Comparison of ENCODE assay signal across 8 cellular contexts in genomic region chr13:30572859-30573275, GRCh38. TPM values are rescaled to one million over a fixed set of nuclear protein-coding genes. Genes with fewer than 3 reads are reported as not detected.
DNase-seq lines count a peak whose midpoint lies in the region; ATAC-seq and TF ChIP-seq lines count a peak whose summit lies in the region.

No MANE protein-coding gene starts in this region.

- H3K27ac ChIP-seq in IMR-90 (ENCODE audit: insufficient read depth, low read length) = peak overlapping the region; percentile 51; the same call in 1 of the 2 replicates
- peak overlapping the region; percentile 29 to 68 (median 60) for H3K27ac ChIP-seq in gastroesophageal sphincter
- peak overlapping the region; percentile 17 for H3K27ac ChIP-seq in rectal smooth muscle tissue (ENCODE audit: low read depth, low read length)

- no peaks in the 10 kb centered on the region for H3K36me3 Mint-ChIP-seq in activated CD4-positive, alpha-beta T cell treated with anti-CD3 and anti-CD28 coated beads, Interleukin-2, amount 10 ng/mL, durations not matched to agents 7 days and 5 days (ENCODE audit: low read depth)
- no peaks in the 10 kb centered on the region for H3K36me3 Mint-ChIP-seq in progenitor cell of endocrine pancreas (ENCODE audit: insufficient read depth)

- H4K5ac ChIP-seq in IMR-90 (ENCODE audit: low read depth, low read length) = peak overlapping the region; percentile 89; the same call in 1 of the 2 replicates

- BruUV-seq in IMR-90 (replicated peaks; lab: Mats Ljungman, UMichigan) = no TSS peak

- peak overlapping the region; percentile 88 for H3K9ac ChIP-seq in IMR-90 (ENCODE audit: low read depth, low read length)
- peak overlapping the region; percentile 8 for H3K9ac ChIP-seq in rectal smooth muscle tissue (ENCODE audit: low read length)

- peak overlapping the region; percentile 37; the same call in 1 of the 2 replicates for H4K91ac ChIP-seq in IMR-90 (ENCODE audit: insufficient read depth, low read depth, low read length)

- H3K9me3 ChIP-seq in IMR-90 (ENCODE audit: control insufficient read depth, insufficient read depth, low read length) (no peaks in the 10 kb centered on the region), gastroesophageal sphincter (no peaks in the 10 kb centered on the region)

- peak overlapping the region; percentile 87 for H2BK120ac ChIP-seq in IMR-90 (ENCODE audit: low read depth, low read length)

- POLR2A ChIA-PET in IMR-90 (lab: Charles Lee; ENCODE audit: unreplicated experiment) = interaction anchor here (0.6 kb wide), 1 partner anchor 66 kb away, joined by 4 read pairs; no protein-coding TSS in a partner anchor
- POLR2A ChIA-PET in activated CD4-positive, alpha-beta T cell treated with anti-CD3 and anti-CD28 coated beads, Interleukin-2, amount 10 ng/mL, durations not matched to agents 7 days and 5 days (lab: Charles Lee) = no interaction called here

- H2BK20ac ChIP-seq in IMR-90 (ENCODE audit: low read depth, low read length) = peak overlapping the region; percentile 88

- TF ChIP-seq EP300 in gastroesophageal sphincter (IDR thresholded peaks at IDR 0.05) = no peak

- H2BK5ac ChIP-seq in IMR-90 (ENCODE audit: low read depth, low read length, poor library complexity, severe bottlenecking) = peak overlapping the region; percentile 93

- peak overlapping the region; percentile 69; the same call in 1 of the 2 replicates for H3K18ac ChIP-seq in IMR-90 (ENCODE audit: low read depth, low read length)

- peak overlapping the region; percentile 66 for H3K4me3 Mint-ChIP-seq in activated CD4-positive, alpha-beta T cell treated with anti-CD3 and anti-CD28 coated beads, Interleukin-2, amount 10 ng/mL, durations not matched to agents 7 days and 5 days
- no peak overlapping the region for H3K4me3 Mint-ChIP-seq in progenitor cell of endocrine pancreas (ENCODE audit: low read depth)

- H3K4ac ChIP-seq in IMR-90 (ENCODE audit: low read depth, low read length) = peak overlapping the region; percentile 38; the same call in 1 of the 2 replicates

- no peak overlapping the region for H2AFZ ChIP-seq in IMR-90 (replicated peaks; ENCODE audit: low read length, poor library complexity)

- no peak for TF ChIP-seq POLR2A in IMR-90 (IDR thresholded peaks at IDR 0.05; ENCODE audit: low read depth, low read length)
- TF ChIP-seq POLR2A in gastroesophageal sphincter (IDR thresholded peaks at IDR 0.05) = no peak

- CTCF ChIA-PET in IMR-90 (lab: Yijun Ruan, JAX) = interaction anchor here (0.7 kb wide), 2 partner anchors 134 to 440 kb away, joined by 5 to 7 read pairs; no protein-coding TSS in a partner anchor
- CTCF ChIA-PET in activated CD4-positive, alpha-beta T cell treated with anti-CD3 and anti-CD28 coated beads, Interleukin-2, amount 10 ng/mL, durations not matched to agents 7 days and 5 days (lab: Charles Lee) = interaction anchor here (0.6 to 1.0 kb wide), 3 partner anchors 229 to 618 kb away, joined by 3 to 5 read pairs (median 4); no protein-coding TSS in a partner anchor

- no peaks in the 10 kb centered on the region for H3K9me3 Mint-ChIP-seq in activated CD4-positive, alpha-beta T cell treated with anti-CD3 and anti-CD28 coated beads, Interleukin-2, amount 10 ng/mL, durations not matched to agents 7 days and 5 days
- H3K9me3 Mint-ChIP-seq in progenitor cell of endocrine pancreas (ENCODE audit: low read depth) = no peaks in the 10 kb centered on the region

- peak overlapping the region; percentile 42; the same call in 1 of the 3 replicates for H2BK15ac ChIP-seq in IMR-90 (ENCODE audit: low read depth, low read length)

- H2AK5ac ChIP-seq in IMR-90 (ENCODE audit: low read depth, low read length) = no peak overlapping the region

- H4K8ac ChIP-seq in IMR-90 (ENCODE audit: low read depth in 2 of 2, low read length in 2 of 2) = peak overlapping the region; percentile 25 to 81; a peak in 3 of 4 replicates

- peaks cover 5% of the 10 kb centered on the region; the same call in 1 of the 2 replicates for H4K20me1 ChIP-seq in IMR-90 (ENCODE audit: insufficient read depth, low read length)

- peak overlapping the region; percentile 93 for H3K27ac Mint-ChIP-seq in activated CD4-positive, alpha-beta T cell treated with anti-CD3 and anti-CD28 coated beads, Interleukin-2, amount 10 ng/mL, durations not matched to agents 7 days and 5 days
- H3K27ac Mint-ChIP-seq in progenitor cell of endocrine pancreas = no peak overlapping the region

- peak; percentile 49 for TF ChIP-seq CTCF in IMR-90 (conservative IDR thresholded peaks at IDR 0.05; ENCODE audit: low read depth, low read length)
- peak in 1 of 4 experiments; percentile 43 for TF ChIP-seq CTCF in gastroesophageal sphincter (IDR thresholded peaks at IDR 0.05)
- no peak for TF ChIP-seq CTCF in progenitor cell of endocrine pancreas (IDR thresholded peaks at IDR 0.05; ENCODE audit: unreplicated experiment)

- no CpG with 5 or more reads among the region's 1 CpG for WGBS in IMR-90 (ENCODE audit: extremely low coverage in 2 of 2, insufficient read length in 1 of 2), 2 experiments
- 0% methylated on average over 1 of the region's 1 CpG for WGBS in gastroesophageal sphincter (ENCODE audit: low coverage in 1 of 2), 2 donors

- peak; percentile 34 for DNase-seq in Caki2 (ENCODE audit: low read depth)
- DNase-seq in IMR-90 = peak; percentile 57
- peak; percentile 39 for DNase-seq in activated CD4-positive, alpha-beta T cell treated with anti-CD3 and anti-CD28 coated beads, Interleukin-2, amount 10 ng/mL, durations not matched to agents 7 days and 5 days
- no peak for DNase-seq in COLO668 (lab: John Stamatoyannopoulos, UW; ENCODE audit: unreplicated experiment)
- no peak for DNase-seq in progenitor cell of endocrine pancreas (ENCODE audit: low spot score, unreplicated experiment)

- H3K4me2 ChIP-seq in IMR-90 (ENCODE audit: low read depth, low read length) = peak overlapping the region; percentile 99

- dilution Hi-C loops in IMR-90 (cut with HindIII; ENCODE audit: low sequenced_read_pairs, unreplicated experiment) = no loop called here

- H3K36me3 ChIP-seq in IMR-90 (ENCODE audit: control insufficient read depth, insufficient read depth, low read length) = no peaks in the 10 kb centered on the region
- no peaks in the 10 kb centered on the region for H3K36me3 ChIP-seq in gastroesophageal sphincter
- H3K36me3 ChIP-seq in rectal smooth muscle tissue (ENCODE audit: control insufficient read depth, insufficient read depth, low read length) = no peaks in the 10 kb centered on the region

- peaks cover 49% of the 10 kb centered on the region for H3K4me1 Mint-ChIP-seq in activated CD4-positive, alpha-beta T cell treated with anti-CD3 and anti-CD28 coated beads, Interleukin-2, amount 10 ng/mL, durations not matched to agents 7 days and 5 days
- H3K4me1 Mint-ChIP-seq in progenitor cell of endocrine pancreas (ENCODE audit: low read depth) = peaks cover 5% of the 10 kb centered on the region

- no peak overlapping the region for H2AK9ac ChIP-seq in IMR-90 (replicated peaks; ENCODE audit: low read depth, low read length, poor library complexity)

- peak overlapping the region; percentile 48; the same call in 1 of the 2 replicates for H3K4me3 ChIP-seq in IMR-90 (ENCODE audit: insufficient read depth, low read depth, low read length)
- peak overlapping the region; percentile 46 to 69 for H3K4me3 ChIP-seq in gastroesophageal sphincter
- H3K4me3 ChIP-seq in rectal smooth muscle tissue (ENCODE audit: low read length) = peak overlapping the region; percentile 54

- ATAC-seq in GM19043 (IDR thresholded peaks at IDR 0.05; ENCODE audit: low read depth, unreplicated experiment) (peak; percentile 60), IMR-90 (ENCODE audit: low read depth) (peak; percentile 58), gastroesophageal sphincter (peak; percentile 48)

- H3K9me1 ChIP-seq in IMR-90 (ENCODE audit: insufficient read depth, low read length) = peaks cover 2% of the 10 kb centered on the region; the same call in 1 of the 2 replicates

- peak; percentile 52 for TF ChIP-seq RAD21 in IMR-90 (IDR thresholded peaks at IDR 0.05; ENCODE audit: low read length)

- in situ Hi-C loops in Caki2 (cut with HindIII; ENCODE audit: low pct_unique_long_range_greater_than_20kb, low sequenced_read_pairs) (no loop called here), IMR-90 (cut with MboI; ENCODE audit: low sequenced_read_pairs) (no loop called here)

- H3K23ac ChIP-seq in IMR-90 (ENCODE audit: low read depth, low read length) = peak overlapping the region; percentile 83

- intact Hi-C loops in IMR-90 (cut with micrococcal nuclease) = loop anchor here (1.0 to 10.0 kb wide), 5 partner anchors 44 to 438 kb away; partner anchors contain the start of gene USPL1

- H3K56ac ChIP-seq in IMR-90 (ENCODE audit: extremely low read depth, insufficient read depth, low read length) = peak overlapping the region; percentile 94

- H3K4me1 ChIP-seq in IMR-90 (ENCODE audit: control insufficient read depth, insufficient read depth, low read length) (peaks cover 10% of the 10 kb centered on the region), gastroesophageal sphincter (peaks cover 0 to 35% (median 4%) of the 10 kb centered on the region in 3 donors), rectal smooth muscle tissue (ENCODE audit: control insufficient read depth, insufficient read depth, low read length) (peaks cover 2% of the 10 kb centered on the region)

- peaks cover 0 to 13% of the 10 kb centered on the region in 2 experiments; a peak in 2 of 4 replicates for H3K79me1 ChIP-seq in IMR-90 (ENCODE audit: low read depth in 1 of 2, low read length in 2 of 2)

- peak overlapping the region; percentile 76 for H3K14ac ChIP-seq in IMR-90 (replicated peaks; ENCODE audit: low read depth, low read length)

- H3K27me3 Mint-ChIP-seq in activated CD4-positive, alpha-beta T cell treated with anti-CD3 and anti-CD28 coated beads, Interleukin-2, amount 10 ng/mL, durations not matched to agents 7 days and 5 days = peaks cover 4% of the 10 kb centered on the region
- no peaks in the 10 kb centered on the region for H3K27me3 Mint-ChIP-seq in progenitor cell of endocrine pancreas

- H3K27me3 ChIP-seq in IMR-90 (ENCODE audit: control insufficient read depth, insufficient read depth, low read length) (no peaks in the 10 kb centered on the region), gastroesophageal sphincter (no peaks in the 10 kb centered on the region), rectal smooth muscle tissue (ENCODE audit: control insufficient read depth, insufficient read depth, low read length) (no peaks in the 10 kb centered on the region)

TF ChIP-seq in IMR-90, 13 proteins besides CTCF, POLR2A, EP300 and RAD21 (continues in another document):
- TF ChIP-seq MAFK (IDR thresholded peaks at IDR 0.05; ENCODE audit: low read depth, low read length) (0 out of 2 replicates have a peak, but pooled peaks have one; percentile 2), SMC3 (IDR thresholded peaks at IDR 0.05; ENCODE audit: low read depth, low read length) (peak; percentile 41)

RNA-seq across cellular contexts. Expression of gene USPL1, which starts 44.9 kb away (rescaled TPM):
- 8.1 and 10.0 TPM in 2 replicates for total RNA-seq in Caki2 (2014; rRNA removed; shearing (Covaris generic); ENCODE audit: low replicate concordance)
- 15.4 and 22.5 TPM in 2 replicates for total RNA-seq in IMR-90 (2012; rRNA removed)
- polyA plus RNA-seq in IMR-90 (2012; rRNA removed) = 8.3 and 12.1 TPM in 2 replicates
- polyA plus RNA-seq in IMR-90 (2012; cell fraction: cytosol; rRNA removed) = 1.6 and 2.3 TPM in 2 replicates
- 5.0 and 36.2 TPM in 2 replicates for polyA plus RNA-seq in IMR-90 (2012; cell fraction: nucleus; rRNA removed; ENCODE audit: low replicate concordance)
- total RNA-seq in activated CD4-positive, alpha-beta T cell treated with anti-CD3 and anti-CD28 coated beads, Interleukin-2, amount 10 ng/mL, durations not matched to agents 7 days and 5 days = 10 to 100 TPM; 18.8 to 19.7 TPM
- 10 to 100 TPM; 17.3 to 30.2 (median 23.5) TPM for total RNA-seq in gastroesophageal sphincter
- 21.9 and 23.7 TPM in 2 replicates for total RNA-seq in progenitor cell of endocrine pancreas

Comparison
In these comparisons a context has a peak if more than half of its experiments do, and no peak if none do; other contexts are left out.
1. DNase-seq: peak in Caki2 (single experiment), IMR-90 (single experiment) and activated CD4-positive, alpha-beta T cell treated with anti-CD3 and anti-CD28 coated beads, Interleukin-2, amount 10 ng/mL, durations not matched to agents 7 days and 5 days (single experiment); none in COLO668 (single experiment) and progenitor cell of endocrine pancreas (single experiment).
2. Peak in every context shown above with its lines, with median percentiles within 50 percentile points of each other: ATAC-seq, H3K27ac ChIP-seq and H3K4me3 ChIP-seq.